ENCODE assay signal across 20 cellular contexts in the genomic region with DNA sequence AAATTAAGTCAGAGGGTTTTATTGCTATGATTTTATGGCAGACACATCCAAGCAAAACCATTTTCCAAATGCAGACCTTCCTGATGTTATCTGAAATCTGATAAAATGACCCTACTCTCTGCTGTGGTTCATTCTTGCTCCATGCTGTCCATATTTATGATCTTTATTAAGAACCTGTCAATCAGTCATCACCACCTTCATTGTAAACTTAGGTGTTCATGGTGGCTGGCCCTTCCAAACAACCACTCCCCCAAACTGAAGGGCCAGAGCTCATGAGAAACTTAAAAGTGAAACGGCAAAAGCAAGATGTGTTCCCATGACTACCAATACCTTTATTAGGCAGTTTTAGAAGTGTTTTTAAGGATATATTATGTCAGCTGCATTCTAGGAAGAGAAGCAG.
"Had no signal": no experiment of that assay in that cellular context is flagged by ENCODE, and none has a peak within 500 bp of the region (broad histone marks: within the 10 kb centered on the region; RNA-seq: fewer than 3 reads in every experiment).

No MANE protein-coding gene starts in this region.

- H3K4me1 Mint-ChIP-seq: brain had no signal

- H3K27me3 ChIP-seq: dorsolateral prefrontal cortex, neural progenitor cell, stomach, testis had no signal

- H3K9me3 Mint-ChIP-seq: activated B cell treated with CpG ODN at 0.5 μM for 24 hours; activated naive CD4-positive, alpha-beta T cell treated with anti-CD3 and anti-CD28 coated beads, Interleukin-2, amount 50 U/mL, for 24 hours; brain; endodermal cell; neural progenitor cell; type B pancreatic cell had no signal

- H3K27me3 Mint-ChIP-seq: activated B cell treated with CpG ODN at 0.5 μM for 24 hours; activated naive CD4-positive, alpha-beta T cell treated with anti-CD3 and anti-CD28 coated beads, Interleukin-2, amount 50 U/mL, for 24 hours; brain; type B pancreatic cell had no signal

- DNase-seq: activated B cell treated with CpG ODN at 0.5 μM for 24 hours; activated CD4-positive, alpha-beta T cell treated with anti-CD3 and anti-CD28 coated beads for 48 hours; activated gamma-delta T cell; activated T-cell treated with anti-CD3 and anti-CD28 coated beads, Interleukin-2, amount 50 U/mL, for 1 hour; caudate nucleus; dorsolateral prefrontal cortex; endodermal cell; foreskin fibroblast; left ventricle myocardium superior; psoas muscle; right cardiac atrium; stimulated activated CD4-positive, alpha-beta T cell treated with anti-CD3 and anti-CD28 coated beads, Interleukin-2, amount 100 ng/mL, for 48 hours; stomach; T-helper 9 cell; testis had no signal

- H3K27ac ChIP-seq: neural progenitor cell, psoas muscle, skin epidermis, stomach, testis had no signal

- H3K4me3 ChIP-seq: dorsolateral prefrontal cortex, neural progenitor cell, psoas muscle, skin epidermis, stomach, testis had no signal

- H3K27ac Mint-ChIP-seq: endodermal cell, neural progenitor cell had no signal

- H3K4me1 ChIP-seq: neural progenitor cell, psoas muscle, stomach, testis had no signal

- H3K9me3 ChIP-seq: psoas muscle, stomach, testis had no signal

- H3K4me3 Mint-ChIP-seq: activated B cell treated with CpG ODN at 0.5 μM for 24 hours; activated naive CD4-positive, alpha-beta T cell treated with anti-CD3 and anti-CD28 coated beads, Interleukin-2, amount 50 U/mL, for 24 hours; brain; endodermal cell; neural progenitor cell; type B pancreatic cell had no signal

- ATAC-seq: left ventricle myocardium superior, psoas muscle, right cardiac atrium had no signal
